ENCODE assay signal across 8 cellular contexts in genomic region chr14:73237219-73237785, GRCh38. TPM values are rescaled to one million over a fixed set of nuclear protein-coding genes. Genes with fewer than 3 reads are reported as not detected.
A peak's percentile ranks its signal among the peaks of the same experiment; 100 is the strongest.
DNase-seq lines count a peak whose midpoint lies in the region; ATAC-seq and TF ChIP-seq lines count a peak whose summit lies in the region.

A gene with protein sequence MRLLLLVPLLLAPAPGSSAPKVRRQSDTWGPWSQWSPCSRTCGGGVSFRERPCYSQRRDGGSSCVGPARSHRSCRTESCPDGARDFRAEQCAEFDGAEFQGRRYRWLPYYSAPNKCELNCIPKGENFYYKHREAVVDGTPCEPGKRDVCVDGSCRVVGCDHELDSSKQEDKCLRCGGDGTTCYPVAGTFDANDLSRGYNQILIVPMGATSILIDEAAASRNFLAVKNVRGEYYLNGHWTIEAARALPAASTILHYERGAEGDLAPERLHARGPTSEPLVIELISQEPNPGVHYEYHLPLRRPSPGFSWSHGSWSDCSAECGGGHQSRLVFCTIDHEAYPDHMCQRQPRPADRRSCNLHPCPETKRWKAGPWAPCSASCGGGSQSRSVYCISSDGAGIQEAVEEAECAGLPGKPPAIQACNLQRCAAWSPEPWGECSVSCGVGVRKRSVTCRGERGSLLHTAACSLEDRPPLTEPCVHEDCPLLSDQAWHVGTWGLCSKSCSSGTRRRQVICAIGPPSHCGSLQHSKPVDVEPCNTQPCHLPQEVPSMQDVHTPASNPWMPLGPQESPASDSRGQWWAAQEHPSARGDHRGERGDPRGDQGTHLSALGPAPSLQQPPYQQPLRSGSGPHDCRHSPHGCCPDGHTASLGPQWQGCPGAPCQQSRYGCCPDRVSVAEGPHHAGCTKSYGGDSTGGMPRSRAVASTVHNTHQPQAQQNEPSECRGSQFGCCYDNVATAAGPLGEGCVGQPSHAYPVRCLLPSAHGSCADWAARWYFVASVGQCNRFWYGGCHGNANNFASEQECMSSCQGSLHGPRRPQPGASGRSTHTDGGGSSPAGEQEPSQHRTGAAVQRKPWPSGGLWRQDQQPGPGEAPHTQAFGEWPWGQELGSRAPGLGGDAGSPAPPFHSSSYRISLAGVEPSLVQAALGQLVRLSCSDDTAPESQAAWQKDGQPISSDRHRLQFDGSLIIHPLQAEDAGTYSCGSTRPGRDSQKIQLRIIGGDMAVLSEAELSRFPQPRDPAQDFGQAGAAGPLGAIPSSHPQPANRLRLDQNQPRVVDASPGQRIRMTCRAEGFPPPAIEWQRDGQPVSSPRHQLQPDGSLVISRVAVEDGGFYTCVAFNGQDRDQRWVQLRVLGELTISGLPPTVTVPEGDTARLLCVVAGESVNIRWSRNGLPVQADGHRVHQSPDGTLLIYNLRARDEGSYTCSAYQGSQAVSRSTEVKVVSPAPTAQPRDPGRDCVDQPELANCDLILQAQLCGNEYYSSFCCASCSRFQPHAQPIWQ (plus strand): TSS chr14:73237506. CDS start chr14:73239779, 2,273 bp downstream.

- no peak within 1 kb of the TSS for H3K4me3 ChIP-seq in PC-9
- peak within 1 kb of the TSS; percentile 72 for H3K4me3 ChIP-seq in epithelial cell of proximal tubule (ENCODE audit: low read depth, low read length)

- no peaks in the 10 kb centered on the region for H4K20me1 ChIP-seq in PC-9 (ENCODE audit: insufficient read depth)

- no peak within 1 kb of the TSS for H2AFZ ChIP-seq in PC-9

- H3K79me2 ChIP-seq in PC-9 (ENCODE audit: low read depth), result no peaks in the 10 kb centered on the region

- H3K9me3 ChIP-seq in PC-9 (ENCODE audit: insufficient read depth, low read depth), result no peaks in the 10 kb centered on the region

- no peak within 1 kb of the TSS for H3K27ac ChIP-seq in PC-9

- H3K4me3 Mint-ChIP-seq in natural killer cell treated with Interleukin-12 subunit alpha and Interleukin-12 subunit beta and Interleukin-15 and Interleukin-18, amount 100 ng/mL, for 72 hours, result peak within 1 kb of the TSS; percentile 65

- peak within 1 kb of the TSS; percentile 22; the same call in 1 of the 2 replicates for H3K4me2 ChIP-seq in PC-9

- peaks cover 41% of the 10 kb centered on the region; the same call in 1 of the 2 replicates for H3K27me3 ChIP-seq in PC-9 (ENCODE audit: insufficient read depth, low read depth)

- peaks cover 5% of the 10 kb centered on the region for H3K36me3 Mint-ChIP-seq in natural killer cell treated with Interleukin-12 subunit alpha and Interleukin-12 subunit beta and Interleukin-15 and Interleukin-18, amount 100 ng/mL, for 72 hours

- intact Hi-C loops in PC-9 (cut with micrococcal nuclease; ENCODE audit: unreplicated experiment), result no loop called here

- CTCF ChIA-PET in PC-9 (lab: Charles Lee), result no interaction called here

- H3K4me1 Mint-ChIP-seq in natural killer cell treated with Interleukin-12 subunit alpha and Interleukin-12 subunit beta and Interleukin-15 and Interleukin-18, amount 100 ng/mL, for 72 hours (ENCODE audit: low read depth in 2 of 2), result peaks cover 7 to 11% of the 10 kb centered on the region in 2 donors

- H3F3A ChIP-seq in PC-9 (ENCODE audit: insufficient read depth, low read depth), result peaks cover 15% of the 10 kb centered on the region; the same call in 1 of the 2 replicates

- H3K9me2 ChIP-seq in PC-9 (ENCODE audit: insufficient read depth), result no peaks in the 10 kb centered on the region

- peaks cover 47 to 52% of the 10 kb centered on the region in 2 donors for H3K27me3 Mint-ChIP-seq in natural killer cell treated with Interleukin-12 subunit alpha and Interleukin-12 subunit beta and Interleukin-15 and Interleukin-18, amount 100 ng/mL, for 72 hours

- no peak within 1 kb of the TSS for H3K27ac Mint-ChIP-seq in natural killer cell treated with Interleukin-12 subunit alpha and Interleukin-12 subunit beta and Interleukin-15 and Interleukin-18, amount 100 ng/mL, for 72 hours

- H3K36me3 ChIP-seq in PC-9 (ENCODE audit: low read depth), result no peaks in the 10 kb centered on the region

- ATAC-seq in natural killer cell treated with Interleukin-12 subunit alpha and Interleukin-12 subunit beta and Interleukin-15 and Interleukin-18, amount 100 ng/mL, for 72 hours, result peak in 1 of 2 donors; percentile 34

- H3K4me1 ChIP-seq in PC-9 (replicated peaks; ENCODE audit: insufficient read depth), result peaks cover 4% of the 10 kb centered on the region; the same call in 1 of the 2 replicates

- DNase-seq in NCI-H82 (lab: John Stamatoyannopoulos, UW) (peak; percentile 63), NCI-H82 treated with DMSO at 0.1 percent for 48 hours (lab: John Stamatoyannopoulos, UW; ENCODE audit: unreplicated experiment) (no peak), PC-9 (peak in 1 of 2 experiments; percentile 55), epithelial cell of proximal tubule (ENCODE audit: low read depth) (no peak), NCI-H187 (lab: John Stamatoyannopoulos, UW) (no peak), cerebellum (ENCODE audit: low spot score) (no peak), NCI-H2081 (lab: John Stamatoyannopoulos, UW) (no peak)
- no peak for DNase-seq in natural killer cell treated with Interleukin-12 subunit alpha and Interleukin-12 subunit beta and Interleukin-15 and Interleukin-18, amount 100 ng/mL, for 72 hours (ENCODE audit: low spot score)

- TF ChIP-seq CTCF in PC-9 (conservative IDR thresholded peaks at IDR 0.05) (no peak), epithelial cell of proximal tubule (conservative IDR thresholded peaks at IDR 0.05; ENCODE audit: low read depth, low read length) (no peak)

- no peaks in the 10 kb centered on the region for H3K9me3 Mint-ChIP-seq in natural killer cell treated with Interleukin-12 subunit alpha and Interleukin-12 subunit beta and Interleukin-15 and Interleukin-18, amount 100 ng/mL, for 72 hours

- POLR2A ChIA-PET in PC-9 (lab: Charles Lee; ENCODE audit: unreplicated experiment), result no interaction called here

- no TSS peak for BruUV-seq in PC-9 (replicated peaks; lab: Mats Ljungman, UMichigan)

RNA-seq across cellular contexts. Expression of the gene that starts here (rescaled TPM):
- total RNA-seq in PC-9 (2021) (0.15 TPM in 1 of 2 replicates, not detected in the other), epithelial cell of proximal tubule (5.9 and 12.7 TPM in 2 replicates), cerebellum (5.7 TPM)
- under 1 TPM; 0.17 to 0.47 TPM for total RNA-seq in natural killer cell treated with Interleukin-12 subunit alpha and Interleukin-12 subunit beta and Interleukin-15 and Interleukin-18, amount 100 ng/mL, for 72 hours
